11 cellular contexts compared by ENCODE assay signal in the genomic region with DNA sequence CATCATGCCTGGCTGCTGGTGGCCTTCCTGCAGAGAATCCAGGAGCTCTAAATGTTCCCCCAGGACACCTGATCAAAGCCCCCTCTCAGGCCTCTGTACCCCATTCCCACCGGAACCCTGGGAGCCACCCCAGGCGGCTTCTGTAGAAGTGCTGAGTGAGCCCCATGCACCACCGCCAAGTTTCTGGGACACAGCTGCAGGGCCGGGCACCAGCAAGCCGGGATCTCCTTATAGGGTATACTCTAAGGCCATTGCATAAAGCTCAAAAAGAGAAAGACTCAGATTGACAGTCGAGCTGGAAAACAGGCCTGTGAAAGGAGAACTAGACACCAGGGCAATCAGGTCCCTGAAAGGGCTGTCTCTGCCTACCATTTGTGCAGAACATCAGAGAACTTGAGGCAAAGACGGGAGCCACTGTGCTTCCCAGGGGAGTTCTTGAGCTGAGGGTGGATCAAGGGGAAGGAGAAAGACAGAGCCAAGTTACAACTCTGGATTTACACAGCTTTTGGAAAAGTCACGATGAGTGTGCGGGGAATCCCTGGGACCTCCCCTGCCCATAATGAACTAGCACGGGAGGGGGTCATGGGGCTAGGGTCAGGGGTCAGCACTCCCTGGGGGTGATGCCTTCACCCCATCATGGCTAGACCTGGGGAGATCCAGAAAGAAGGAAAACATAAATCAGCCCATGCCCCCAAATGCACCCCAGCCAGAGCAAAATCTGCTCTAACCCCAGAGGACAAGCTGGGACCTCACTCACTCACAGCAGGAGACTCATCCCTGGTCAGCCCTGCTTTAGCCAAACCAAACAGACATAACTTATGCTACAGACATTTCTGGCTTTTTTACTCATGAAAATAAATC. TPM values are rescaled to one million over a fixed set of nuclear protein-coding genes. Genes with fewer than 3 reads are reported as not detected.
A peak's percentile ranks its signal among the peaks of the same experiment; 100 is the strongest.
DNase-seq lines count a peak whose midpoint lies in the region; ATAC-seq and TF ChIP-seq lines count a peak whose summit lies in the region.
"Had no signal": no experiment of that assay in that cellular context is flagged by ENCODE, and none has a peak within 500 bp of the region (broad histone marks: within the 10 kb centered on the region; RNA-seq: fewer than 3 reads in every experiment).

No MANE protein-coding gene starts in this region.

- H3K27ac Mint-ChIP-seq in H9 (peak overlapping the region in 2 of 3 experiments; percentile 57 to 78; a peak in 3 of 7 replicates), brain (peak overlapping the region in 4 of 5 experiments; percentile 26 to 69 (median 46))

- no peaks in the 10 kb centered on the region for H3K79me1 ChIP-seq in H9 (ENCODE audit: insufficient read depth, low read depth, low read length, poor library complexity, severe bottlenecking)

- H3K4me3 Mint-ChIP-seq in H9, result no peak overlapping the region
- no peak overlapping the region for H3K4me3 Mint-ChIP-seq in brain

- no peak overlapping the region for H3K4me2 ChIP-seq in H9 (ENCODE audit: insufficient read depth, insufficient read length, low read length)

- no peak for ATAC-seq in GM18907 (IDR thresholded peaks at IDR 0.05; ENCODE audit: unreplicated experiment)
- ATAC-seq: pancreas had no signal

- no peaks in the 10 kb centered on the region for H3K27me3 ChIP-seq in H9 (ENCODE audit: insufficient read depth, low read length)
- H3K27me3 ChIP-seq in muscle layer of duodenum (ENCODE audit: low read depth, low read length), result no peaks in the 10 kb centered on the region
- H3K27me3 ChIP-seq in effector memory CD4-positive, alpha-beta T cell (replicated peaks; ENCODE audit: control insufficient read depth, insufficient read depth, low read length, poor library complexity, severe bottlenecking), result no peaks in the 10 kb centered on the region
- H3K27me3 ChIP-seq: pancreas had no signal

- no peak overlapping the region for H4K91ac ChIP-seq in H9 (ENCODE audit: insufficient read length, low read depth, low read length)

- H3T11ph ChIP-seq in H9 (ENCODE audit: low read length), result no peak overlapping the region

- no peak overlapping the region for H2AFZ ChIP-seq in H9 (ENCODE audit: low read length)

- no peaks in the 10 kb centered on the region for H3K36me3 ChIP-seq in muscle layer of duodenum (ENCODE audit: control insufficient read depth in 1 of 2, insufficient read depth in 2 of 2, low read length in 2 of 2)
- H3K36me3 ChIP-seq in effector memory CD4-positive, alpha-beta T cell (ENCODE audit: control insufficient read depth, insufficient read depth, low read length), result no peaks in the 10 kb centered on the region
- H3K36me3 ChIP-seq: pancreas had no signal

- TF ChIP-seq CTCF in H9 (conservative IDR thresholded peaks at IDR 0.05) (no peak), brain (conservative IDR thresholded peaks at IDR 0.05) (no peak)

- H3K23ac ChIP-seq in H9 (ENCODE audit: insufficient read length, low read depth, low read length), result no peak overlapping the region

- no peak overlapping the region for H2BK120ac ChIP-seq in H9 (ENCODE audit: low read depth, low read length, poor library complexity, severe bottlenecking)

- H3K23me2 ChIP-seq in H9 (ENCODE audit: insufficient read length, low read depth, low read length, poor library complexity, severe bottlenecking), result no peaks in the 10 kb centered on the region

- no peak overlapping the region for H3K14ac ChIP-seq in H9 (ENCODE audit: insufficient read depth, low read length)

- no peak overlapping the region for H3K4me3 ChIP-seq in muscle layer of duodenum (ENCODE audit: low read depth in 1 of 2, low read length in 2 of 2)
- H3K4me3 ChIP-seq in effector memory CD4-positive, alpha-beta T cell (ENCODE audit: insufficient read depth, low read depth, low read length, poor library complexity, severe bottlenecking), result no peak overlapping the region
- H3K4me3 ChIP-seq: pancreas had no signal

- no peak overlapping the region for H2BK5ac ChIP-seq in H9 (ENCODE audit: insufficient read length, low read length)

- WGBS in H9 (ENCODE audit: extremely low coverage, insufficient read length, low lambda C conversion rate), result no CpG with 5 or more reads among the region's 10 CpGs

- H2BK15ac ChIP-seq in H9 (ENCODE audit: low read depth, low read length), result no peak overlapping the region

- DNase-seq in AG08395 (ENCODE audit: low spot score) (peak; percentile 20), H9 (no peak), NCI-H1436 treated with DMSO at 0.1 percent for 48 hours (lab: John Stamatoyannopoulos, UW) (no peak), HPDE6-E6E7 (ENCODE audit: extremely low spot score) (no peak)
- no peak for DNase-seq in effector memory CD4-positive, alpha-beta T cell
- DNase-seq: activated T-cell treated with anti-CD3 and anti-CD28 coated beads for 4 hours, NCI-H187 treated with DMSO at 0.1 percent for 48 hours had no signal

- H2BK12ac ChIP-seq in H9 (ENCODE audit: insufficient read length, low read depth, low read length), result no peak overlapping the region

- peaks cover 21 to 36% of the 10 kb centered on the region in 2 experiments for H3K4me1 Mint-ChIP-seq in H9
- H3K4me1 Mint-ChIP-seq in brain, result peaks cover 66% of the 10 kb centered on the region

- H3K4ac ChIP-seq in H9 (ENCODE audit: low read depth, low read length), result no peak overlapping the region

- no peak overlapping the region for H4K5ac ChIP-seq in H9 (ENCODE audit: insufficient read length, low read depth, low read length)

- no peaks in the 10 kb centered on the region for H4K20me1 ChIP-seq in H9 (ENCODE audit: control insufficient read depth, insufficient read depth, insufficient read length)

- H3K9me3 ChIP-seq in H9 (ENCODE audit: control insufficient read depth, low read depth, low read length) (no peaks in the 10 kb centered on the region), muscle layer of duodenum (ENCODE audit: control insufficient read depth in 1 of 2, low read length in 2 of 2) (no peaks in the 10 kb centered on the region)
- H3K9me3 ChIP-seq in effector memory CD4-positive, alpha-beta T cell (ENCODE audit: control insufficient read depth, low read length), result no peaks in the 10 kb centered on the region
- H3K9me3 ChIP-seq: pancreas had no signal

- no peak overlapping the region for H3K9ac ChIP-seq in H9 (ENCODE audit: extremely low read depth, insufficient read length, low read length)

- H3K27ac ChIP-seq in H9 (ENCODE audit: insufficient read length, low read depth, low read length) (no peak overlapping the region), muscle layer of duodenum (ENCODE audit: low read length) (peak overlapping the region; percentile 53)
- no peak overlapping the region for H3K27ac ChIP-seq in effector memory CD4-positive, alpha-beta T cell (ENCODE audit: insufficient read depth, low read length, poor library complexity, severe bottlenecking)
- H3K27ac ChIP-seq: pancreas had no signal

- H3K27me3 Mint-ChIP-seq in H9 (ENCODE audit: low read depth) (peaks cover 3% of the 10 kb centered on the region; the same call in 1 of the 2 replicates), brain (no peaks in the 10 kb centered on the region)

- H3K56ac ChIP-seq in H9 (ENCODE audit: insufficient read length, low read depth, low read length), result no peak overlapping the region

- no peak overlapping the region for H2AK5ac ChIP-seq in H9 (ENCODE audit: insufficient read length, low read length)

- 0 out of 2 replicates have a peak, but pooled peaks cover under 1% of the 10 kb centered on the region for H3K79me2 ChIP-seq in H9 (ENCODE audit: insufficient read depth, low read length)

- H3K4me1 ChIP-seq in H9 (ENCODE audit: insufficient read depth, low read length) (peaks cover 2% of the 10 kb centered on the region; the same call in 1 of the 2 replicates), muscle layer of duodenum (ENCODE audit: control insufficient read depth in 1 of 2, insufficient read depth in 2 of 2, low read length in 2 of 2) (peaks cover 7 to 40% of the 10 kb centered on the region in 2 donors)
- H3K4me1 ChIP-seq in effector memory CD4-positive, alpha-beta T cell (ENCODE audit: control insufficient read depth, insufficient read depth, low read length, poor library complexity, severe bottlenecking), result peaks cover 7% of the 10 kb centered on the region
- H3K4me1 ChIP-seq: pancreas had no signal

- H3K36me3 Mint-ChIP-seq in H9 (ENCODE audit: insufficient read depth in 1 of 3, low read depth in 3 of 3), result no peaks in the 10 kb centered on the region; a peak in 2 of 7 replicates
- no peaks in the 10 kb centered on the region for H3K36me3 Mint-ChIP-seq in brain

- no peak overlapping the region for H4K8ac ChIP-seq in H9 (replicated peaks; ENCODE audit: insufficient read length, low read depth, low read length)

- H3K9me3 Mint-ChIP-seq in H9 (no peaks in the 10 kb centered on the region), brain (no peaks in the 10 kb centered on the region)

- H3K18ac ChIP-seq in H9 (ENCODE audit: insufficient read length, low read depth, low read length), result no peak overlapping the region

- no peak overlapping the region for H2BK20ac ChIP-seq in H9 (ENCODE audit: low read depth, low read length, poor library complexity, severe bottlenecking)

RNA-seq across cellular contexts. Expression of a gene that starts 51.1 kb away (rescaled TPM):
- total RNA-seq in H9 (2021), result 89.5 and 92.7 TPM in 2 replicates
- 168 TPM for polyA plus RNA-seq in brain (ENCODE audit: insufficient read depth, low read depth, low replicate concordance)
